ENCODE assay signal across 8 cellular contexts in genomic region chr19:2425622-2426581, GRCh38. TPM values are rescaled to one million over a fixed set of nuclear protein-coding genes. Genes with fewer than 3 reads are reported as not detected.
A peak's percentile ranks its signal among the peaks of the same experiment; 100 is the strongest.
DNase-seq lines count a peak whose midpoint lies in the region; ATAC-seq and TF ChIP-seq lines count a peak whose summit lies in the region.

No MANE protein-coding gene starts in this region.

- H3K4me3 ChIP-seq in AG04449 (ENCODE audit: low read depth, low read length), result peak overlapping the region; percentile 92
- H3K4me3 ChIP-seq in HUES64 (ENCODE audit: low read length), result peak overlapping the region; percentile 87
- peak overlapping the region; percentile 87 to 98 (median 93) for H3K4me3 ChIP-seq in breast epithelium
- peak overlapping the region; percentile 78 to 88 for H3K4me3 ChIP-seq in muscle layer of colon (ENCODE audit: low read depth in 1 of 2, low read length in 2 of 2)

- H3K9ac ChIP-seq in HUES64 (ENCODE audit: low read depth, low read length), result peak overlapping the region; percentile 99
- H3K9ac ChIP-seq in muscle layer of colon (ENCODE audit: low read length), result no peak overlapping the region

- DNase-seq in AG04449 (ENCODE audit: low read depth, low spot score), result no peak
- DNase-seq in breast epithelium (ENCODE audit: low spot score in 2 of 2), result no peak
- DNase-seq in NCI-H2107 (lab: John Stamatoyannopoulos, UW), result no peak
- DNase-seq in stimulated activated CD4-positive, alpha-beta T cell treated with anti-CD3 and anti-CD28 coated beads, Interleukin-4, amount 100 ng/mL, for 4 hours, result no peak
- DNase-seq in DMS153 (lab: John Stamatoyannopoulos, UW), result no peak

- H3K27me3 ChIP-seq in HUES64 (ENCODE audit: insufficient read depth, low read length) (no peaks in the 10 kb centered on the region), breast epithelium (no peaks in the 10 kb centered on the region), muscle layer of colon (ENCODE audit: control insufficient read depth in 1 of 2, insufficient read depth in 2 of 2, low read length in 2 of 2) (no peaks in the 10 kb centered on the region)

- WGBS in HUES64, result 74% methylated on average over 29 of the region's 29 CpGs

- ATAC-seq in GM21390 (IDR thresholded peaks at IDR 0.05; ENCODE audit: unreplicated experiment), result no peak

- H3K36me3 ChIP-seq in HUES64 (ENCODE audit: insufficient read depth, low read length), result peaks cover 16% of the 10 kb centered on the region
- H3K36me3 ChIP-seq in breast epithelium, result no peaks in the 10 kb centered on the region
- H3K36me3 ChIP-seq in muscle layer of colon (ENCODE audit: insufficient read depth, low read length), result peaks cover 5% of the 10 kb centered on the region

- POLR2A ChIA-PET in AG04449 (lab: Yijun Ruan, JAX), result interaction anchor here (1.1 to 2.0 kb wide), 3 partner anchors 50 to 188 kb away, joined by 3 to 14 read pairs (median 6); partner anchors contain the start of gene GADD45B

- no peak for TF ChIP-seq POLR2A in breast epithelium (IDR thresholded peaks at IDR 0.05)

- peak overlapping the region; percentile 99 for H3K27ac ChIP-seq in HUES64 (ENCODE audit: low read depth, low read length)
- no peak overlapping the region for H3K27ac ChIP-seq in breast epithelium
- H3K27ac ChIP-seq in muscle layer of colon (ENCODE audit: low read depth, low read length), result peak overlapping the region; percentile 8

- CTCF ChIA-PET in AG04449 (lab: Yijun Ruan, JAX), result interaction anchor here (0.7 to 8.6 kb wide), 7 partner anchors 12 to 212 kb away, joined by 3 to 87 read pairs (median 4); no protein-coding TSS in a partner anchor

- TF ChIP-seq CTCF in AG04449 (IDR thresholded peaks at IDR 0.05; ENCODE audit: insufficient read depth, low read length, missing control alignments), result no peak
- TF ChIP-seq CTCF in breast epithelium (IDR thresholded peaks at IDR 0.05), result no peak

- peaks cover 18% of the 10 kb centered on the region for H3K4me1 ChIP-seq in HUES64 (ENCODE audit: insufficient read depth, low read length)
- peaks cover 19 to 24% of the 10 kb centered on the region in 2 donors for H3K4me1 ChIP-seq in breast epithelium
- H3K4me1 ChIP-seq in muscle layer of colon (ENCODE audit: insufficient read depth, low read length), result peaks cover 29% of the 10 kb centered on the region

- intact Hi-C loops in breast epithelium (cut with DNase I; ENCODE audit: low total_unique reads), result no loop called here

- no peaks in the 10 kb centered on the region for H3K9me3 ChIP-seq in HUES64 (ENCODE audit: insufficient read depth, low read depth, low read length)
- H3K9me3 ChIP-seq in breast epithelium, result no peaks in the 10 kb centered on the region
- H3K9me3 ChIP-seq in muscle layer of colon (ENCODE audit: low read length), result no peaks in the 10 kb centered on the region

RNA-seq across cellular contexts. Expression of gene TIMM13, which starts 1.5 kb away (rescaled TPM):
- polyA plus RNA-seq in HUES64 (2013, experiment 1 of 2), result 170 TPM
- polyA plus RNA-seq in HUES64 (2013, experiment 2 of 2), result 139 TPM
- total RNA-seq in breast epithelium, result 10 to 100 TPM; 27.7 to 34.4 (median 28.1) TPM

RNA-seq across cellular contexts. Expression of gene LMNB2, which starts 30.9 kb away (rescaled TPM):
- polyA plus RNA-seq in HUES64 (2013, experiment 1 of 2), result 103 TPM
- polyA plus RNA-seq in HUES64 (2013, experiment 2 of 2), result 105 TPM
- 10 to 100 TPM; 13.1 to 25.2 (median 15.7) TPM for total RNA-seq in breast epithelium

RNA-seq across cellular contexts. Expression of gene GADD45B, which starts 50.0 kb away (rescaled TPM):
- polyA plus RNA-seq in HUES64 (2013, experiment 1 of 2), result 4.4 TPM
- 5.1 TPM for polyA plus RNA-seq in HUES64 (2013, experiment 2 of 2)
- total RNA-seq in breast epithelium, result 100 to 1,000 TPM; 136 to 301 (median 172) TPM

Comparison
In these comparisons a context has a peak if more than half of its experiments do, and no peak if none do; other contexts are left out.
1. H3K27ac ChIP-seq: peak in HUES64 (single experiment) and muscle layer of colon (single experiment); none in breast epithelium (0 of 2).
2. Peak in every context shown above with its lines, with median percentiles within 50 percentile points of each other: H3K4me3 ChIP-seq.